Comparison of ENCODE assay signal across 9 cellular contexts in the genomic region with DNA sequence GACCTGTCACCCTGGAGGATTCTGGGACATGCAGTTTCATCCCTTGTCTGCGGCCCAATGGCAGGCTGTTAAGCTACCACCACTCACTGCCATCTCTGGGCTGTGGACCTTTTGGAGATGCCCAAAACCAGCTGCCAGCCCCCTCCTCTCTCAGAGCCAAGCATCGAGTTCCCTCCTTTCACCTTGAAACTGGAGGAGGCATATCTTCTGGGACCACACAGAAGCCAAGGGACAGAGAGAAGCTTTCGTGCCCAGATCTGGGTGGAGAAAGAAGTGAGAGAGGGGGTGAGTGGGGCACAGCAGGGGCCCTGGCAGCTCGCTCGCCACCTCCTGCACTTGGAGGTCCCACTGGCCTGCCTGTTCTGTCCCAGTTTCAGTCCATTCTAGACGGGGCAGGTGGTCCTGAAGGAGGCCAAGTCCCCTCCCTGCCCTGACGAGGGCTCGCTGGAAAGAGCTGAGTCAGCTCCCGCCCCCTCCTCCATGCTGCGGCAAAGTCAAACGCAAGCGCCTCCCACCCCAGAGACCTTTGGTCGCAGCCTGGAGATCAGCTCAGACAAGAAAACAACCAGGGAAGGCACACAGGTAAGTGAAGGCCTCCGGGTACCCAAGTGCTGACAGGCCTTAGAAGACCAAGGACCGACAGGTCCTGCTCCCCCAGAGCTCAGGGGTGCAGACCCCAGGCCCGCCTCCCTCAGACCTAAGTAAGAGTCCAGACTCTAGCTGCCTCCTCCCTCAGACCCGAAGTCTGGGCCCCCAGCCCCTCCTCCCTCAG. TPM values are rescaled to one million over a fixed set of nuclear protein-coding genes. Genes with fewer than 3 reads are reported as not detected.
DNase-seq lines count a peak whose midpoint lies in the region; ATAC-seq and TF ChIP-seq lines count a peak whose summit lies in the region.
"Had no signal": no experiment of that assay in that cellular context is flagged by ENCODE, and none has a peak within 500 bp of the region (broad histone marks: within the 10 kb centered on the region; RNA-seq: fewer than 3 reads in every experiment).

No MANE protein-coding gene starts in this region.

- H2AK9ac ChIP-seq in IMR-90 (replicated peaks; ENCODE audit: low read depth, low read length, poor library complexity) = no peak overlapping the region

- POLR2A ChIA-PET in IMR-90 (lab: Charles Lee; ENCODE audit: unreplicated experiment) = no interaction called here

- in situ Hi-C loops in IMR-90 (cut with MboI; ENCODE audit: low sequenced_read_pairs) = no loop called here

- no peak overlapping the region for H3K18ac ChIP-seq in IMR-90 (ENCODE audit: low read depth, low read length)

- H3K9me1 ChIP-seq in IMR-90 (ENCODE audit: insufficient read depth, low read length) = no peaks in the 10 kb centered on the region; the same call in none of the 2 replicates

- no peak overlapping the region for H4K5ac ChIP-seq in IMR-90 (ENCODE audit: low read depth, low read length)

- no peak overlapping the region for H2BK120ac ChIP-seq in IMR-90 (ENCODE audit: low read depth, low read length)

- no peak overlapping the region for H2AFZ ChIP-seq in IMR-90 (replicated peaks; ENCODE audit: low read length, poor library complexity)

- no peak overlapping the region for H2BK5ac ChIP-seq in IMR-90 (ENCODE audit: low read depth, low read length, poor library complexity, severe bottlenecking)

- no peak for TF ChIP-seq RAD21 in IMR-90 (IDR thresholded peaks at IDR 0.05; ENCODE audit: low read length)

- no peak for TF ChIP-seq POLR2A in IMR-90 (IDR thresholded peaks at IDR 0.05; ENCODE audit: low read depth, low read length)
- TF ChIP-seq POLR2A in gastroesophageal sphincter (IDR thresholded peaks at IDR 0.05) = no peak

- H3K9me3 Mint-ChIP-seq in neural crest cell = no peaks in the 10 kb centered on the region
- H3K9me3 Mint-ChIP-seq: T-cell had no signal

- TF ChIP-seq EP300 in gastroesophageal sphincter (IDR thresholded peaks at IDR 0.05) = no peak

- no peak overlapping the region for H3K4me2 ChIP-seq in IMR-90 (ENCODE audit: low read depth, low read length)

- H2AK5ac ChIP-seq in IMR-90 (ENCODE audit: low read depth, low read length) = no peak overlapping the region

- H3K36me3 ChIP-seq in IMR-90 (ENCODE audit: control insufficient read depth, insufficient read depth, low read length) = no peaks in the 10 kb centered on the region; the same call in 1 of the 2 replicates
- no peaks in the 10 kb centered on the region for H3K36me3 ChIP-seq in duodenal mucosa (ENCODE audit: control insufficient read depth in 1 of 2, insufficient read depth in 2 of 2, low read length in 2 of 2)
- peaks cover 0 to 44% of the 10 kb centered on the region in 2 donors for H3K36me3 ChIP-seq in gastroesophageal sphincter

- H3K4me3 ChIP-seq in IMR-90 (ENCODE audit: insufficient read depth, low read depth, low read length) (no peak overlapping the region), duodenal mucosa (ENCODE audit: low read depth in 1 of 2, low read length in 2 of 2) (peak overlapping the region; percentile 66 to 70), gastroesophageal sphincter (no peak overlapping the region)

- TF ChIP-seq CTCF in IMR-90 (conservative IDR thresholded peaks at IDR 0.05; ENCODE audit: low read depth, low read length) (no peak), neural crest cell (conservative IDR thresholded peaks at IDR 0.05) (no peak), gastroesophageal sphincter (IDR thresholded peaks at IDR 0.05) (no peak), omental fat pad (IDR thresholded peaks at IDR 0.05) (no peak)

- H3K27me3 ChIP-seq in IMR-90 (ENCODE audit: control insufficient read depth, insufficient read depth, low read length) (no peaks in the 10 kb centered on the region), duodenal mucosa (ENCODE audit: control insufficient read depth in 1 of 2, insufficient read depth in 2 of 2, low read length in 2 of 2) (no peaks in the 10 kb centered on the region), gastroesophageal sphincter (no peaks in the 10 kb centered on the region)

- H3K36me3 Mint-ChIP-seq in neural crest cell (ENCODE audit: low read depth) = no peaks in the 10 kb centered on the region

- H3K9me3 ChIP-seq in IMR-90 (ENCODE audit: control insufficient read depth, insufficient read depth, low read length) (no peaks in the 10 kb centered on the region), duodenal mucosa (ENCODE audit: control insufficient read depth in 1 of 2, low read length in 2 of 2) (no peaks in the 10 kb centered on the region), gastroesophageal sphincter (no peaks in the 10 kb centered on the region)

- peaks cover 6% of the 10 kb centered on the region; the same call in 1 of the 2 replicates for H4K20me1 ChIP-seq in IMR-90 (ENCODE audit: insufficient read depth, low read length)

- H3K56ac ChIP-seq in IMR-90 (ENCODE audit: extremely low read depth, insufficient read depth, low read length) = no peak overlapping the region

- peaks cover 0 to 18% of the 10 kb centered on the region in 2 experiments; a peak in 1 of 4 replicates for H3K79me1 ChIP-seq in IMR-90 (ENCODE audit: low read depth in 1 of 2, low read length in 2 of 2)

- H3K27me3 Mint-ChIP-seq in neural crest cell (ENCODE audit: low read depth) = no peaks in the 10 kb centered on the region
- H3K27me3 Mint-ChIP-seq: T-cell had no signal

- peak overlapping the region; percentile 89 for H3K4me3 Mint-ChIP-seq in neural crest cell
- H3K4me3 Mint-ChIP-seq: T-cell had no signal

- H3K9ac ChIP-seq in IMR-90 (ENCODE audit: low read depth, low read length) (no peak overlapping the region), duodenal mucosa (ENCODE audit: low read depth in 1 of 2, low read length in 2 of 2) (peak overlapping the region; percentile 70 to 76)

- no peak overlapping the region for H2BK20ac ChIP-seq in IMR-90 (ENCODE audit: low read depth, low read length)

- dilution Hi-C loops in IMR-90 (cut with HindIII; ENCODE audit: low sequenced_read_pairs, unreplicated experiment) = loop anchor here (10.0 kb wide), 1 partner anchor 48 kb away; no protein-coding TSS in a partner anchor

- DNase-seq in Daoy (ENCODE audit: low read depth) (peak; percentile 57), IMR-90 (peak; percentile 39), neural crest cell (ENCODE audit: low read depth, low spot score) (no peak), NCI-H146 (lab: John Stamatoyannopoulos, UW) (no peak), omental fat pad (ENCODE audit: low spot score) (no peak)

- peaks cover 47% of the 10 kb centered on the region for H3K4me1 Mint-ChIP-seq in neural crest cell

- H3K27ac ChIP-seq in IMR-90 (ENCODE audit: insufficient read depth, low read length) (no peak overlapping the region), duodenal mucosa (ENCODE audit: low read depth, low read length) (peak overlapping the region; percentile 67), gastroesophageal sphincter (peak overlapping the region in 1 of 4 donors; percentile 35)

- no TSS peak for BruUV-seq in IMR-90 (replicated peaks; lab: Mats Ljungman, UMichigan)

- intact Hi-C loops in IMR-90 (cut with micrococcal nuclease) = no loop called here

- H3K4me1 ChIP-seq in IMR-90 (ENCODE audit: control insufficient read depth, insufficient read depth, low read length) (peaks cover 5% of the 10 kb centered on the region; the same call in 1 of the 2 replicates), duodenal mucosa (ENCODE audit: control insufficient read depth in 1 of 2, insufficient read depth in 2 of 2, low read length in 2 of 2) (peaks cover 21 to 23% of the 10 kb centered on the region in 2 donors), gastroesophageal sphincter (peaks cover 0 to 43% (median 3%) of the 10 kb centered on the region in 3 donors)

- H4K91ac ChIP-seq in IMR-90 (ENCODE audit: insufficient read depth, low read depth, low read length) = no peak overlapping the region

- WGBS in IMR-90 (ENCODE audit: extremely low coverage in 2 of 2, insufficient read length in 1 of 2), 2 experiments = 58% methylated on average over 7 of the region's 17 CpGs; no CpG with 5 or more reads in 1 of the 2 experiments
- WGBS in gastroesophageal sphincter (ENCODE audit: low coverage in 1 of 2), 2 donors = 92 to 93% methylated on average over 2 of the region's 17 CpGs

- no peak overlapping the region for H3K14ac ChIP-seq in IMR-90 (replicated peaks; ENCODE audit: low read depth, low read length)

- no peak overlapping the region for H2BK15ac ChIP-seq in IMR-90 (ENCODE audit: low read depth, low read length)

- peak overlapping the region; percentile 90 for H3K27ac Mint-ChIP-seq in neural crest cell (ENCODE audit: unreplicated experiment)
- H3K27ac Mint-ChIP-seq: T-cell had no signal

- ATAC-seq in IMR-90 (ENCODE audit: low read depth) = peak; percentile 54
- no peak for ATAC-seq in gastroesophageal sphincter
- ATAC-seq in HG03565 (IDR thresholded peaks at IDR 0.05; ENCODE audit: unreplicated experiment) = no peak
- no peak for ATAC-seq in omental fat pad (ENCODE audit: low FRiP score)

- CTCF ChIA-PET in IMR-90 (lab: Yijun Ruan, JAX) = no interaction called here

- no peak overlapping the region for H3K4ac ChIP-seq in IMR-90 (ENCODE audit: low read depth, low read length)

- H3K23ac ChIP-seq in IMR-90 (ENCODE audit: low read depth, low read length) = no peak overlapping the region

- H4K8ac ChIP-seq in IMR-90 (ENCODE audit: low read depth in 2 of 2, low read length in 2 of 2) = no peak overlapping the region

RNA-seq across cellular contexts. Expression of a gene that starts 3.8 kb away (rescaled TPM):
- 29.5 and 36.7 TPM in 2 replicates for total RNA-seq in Daoy (2014; rRNA removed; shearing (Covaris generic))
- 20.1 and 21.7 TPM in 2 replicates for total RNA-seq in IMR-90 (2012; rRNA removed)
- 42.2 and 45.3 TPM in 2 replicates for polyA plus RNA-seq in IMR-90 (2012; rRNA removed)
- 28.9 and 55.2 TPM in 2 replicates for polyA plus RNA-seq in IMR-90 (2012; cell fraction: cytosol; rRNA removed)
- polyA plus RNA-seq in IMR-90 (2012; cell fraction: nucleus; rRNA removed; ENCODE audit: low replicate concordance) = 35.9 and 75.7 TPM in 2 replicates
- total RNA-seq in neural crest cell = 40.3 and 40.4 TPM in 2 replicates
- 10 to 100 TPM; 46.6 to 77.8 (median 57.8) TPM for total RNA-seq in gastroesophageal sphincter
- 10 to 100 TPM; 20.5 to 65.3 (median 37.2) TPM for total RNA-seq in omental fat pad

RNA-seq across cellular contexts. Expression of a gene that starts 29.3 kb away (rescaled TPM):
- total RNA-seq in Daoy (2014; rRNA removed; shearing (Covaris generic)) = 0.69 TPM in 1 of 2 replicates, not detected in the other
- 0.54 and 0.56 TPM in 2 replicates for total RNA-seq in IMR-90 (2012; rRNA removed)
- 4.5 and 5.6 TPM in 2 replicates for polyA plus RNA-seq in IMR-90 (2012; rRNA removed)
- 7.9 TPM in 2 replicates for polyA plus RNA-seq in IMR-90 (2012; cell fraction: cytosol; rRNA removed)
- polyA plus RNA-seq in IMR-90 (2012; cell fraction: nucleus; rRNA removed; ENCODE audit: low replicate concordance) = 14.0 and 14.9 TPM in 2 replicates
- total RNA-seq in neural crest cell = 4.2 and 6.6 TPM in 2 replicates
- 10 to 100 TPM in 2 of 4 donors, 1 to 10 TPM in 2; 5.3 to 12.5 (median 8.2) TPM for total RNA-seq in gastroesophageal sphincter
- total RNA-seq in omental fat pad = 10 to 100 TPM; 11.0 to 19.3 (median 13.0) TPM

RNA-seq across cellular contexts. Expression of a gene that starts 51.7 kb away (rescaled TPM):
- total RNA-seq in Daoy (2014; rRNA removed; shearing (Covaris generic)) = not detected in 2 replicates
- total RNA-seq in IMR-90 (2012; rRNA removed) (not detected in 2 replicates), neural crest cell (not detected in 2 replicates), gastroesophageal sphincter (not detected), omental fat pad (not detected)
- polyA plus RNA-seq in IMR-90 (2012; rRNA removed) = not detected in 2 replicates
- not detected in 2 replicates for polyA plus RNA-seq in IMR-90 (2012; cell fraction: cytosol; rRNA removed)
- not detected in 2 replicates for polyA plus RNA-seq in IMR-90 (2012; cell fraction: nucleus; rRNA removed; ENCODE audit: low replicate concordance)
- total RNA-seq: T-cell had no signal

RNA-seq across cellular contexts. Expression of a gene that starts 54.6 kb away (rescaled TPM):
- total RNA-seq in Daoy (2014; rRNA removed; shearing (Covaris generic)) = 0.39 TPM in 1 of 2 replicates, not detected in the other
- total RNA-seq in IMR-90 (2012; rRNA removed) (under 0.01 and 0.18 TPM in 2 replicates), neural crest cell (0.51 and 0.59 TPM in 2 replicates), gastroesophageal sphincter (1 to 10 TPM in 3 of 4 donors, under 1 TPM in 1; 0.54 to 3.5 (median 2.6) TPM), omental fat pad (1 to 10 TPM; 2.2 to 7.1 (median 5.3) TPM)
- 0.03 and 0.09 TPM in 2 replicates for polyA plus RNA-seq in IMR-90 (2012; rRNA removed)
- 0.01 and 0.12 TPM in 2 replicates for polyA plus RNA-seq in IMR-90 (2012; cell fraction: cytosol; rRNA removed)
- 0.02 and 0.04 TPM in 2 replicates for polyA plus RNA-seq in IMR-90 (2012; cell fraction: nucleus; rRNA removed; ENCODE audit: low replicate concordance)

Comparison
In these comparisons a context has a peak if more than half of its experiments do, and no peak if none do; other contexts are left out.
1. DNase-seq: peak in Daoy (single experiment) and IMR-90 (single experiment); none in neural crest cell (single experiment), NCI-H146 (single experiment) and omental fat pad (single experiment).
2. H3K4me3 ChIP-seq: peak in duodenal mucosa (2 of 2); none in IMR-90 (single experiment) and gastroesophageal sphincter (0 of 2).